In genomic region chr15:36050899-36051298, GRCh38 we compare ENCODE assay signal across 18 cellular contexts.
"Had no signal": no experiment of that assay in that cellular context is flagged by ENCODE, and none has a peak within 500 bp of the region (broad histone marks: within the 10 kb centered on the region; RNA-seq: fewer than 3 reads in every experiment).

No MANE protein-coding gene starts in this region.

- H3K4me1 ChIP-seq: esophagus muscularis mucosa, right lobe of liver, tibial nerve, vagina had no signal

- H3K9me3 ChIP-seq: esophagus muscularis mucosa, ovary, right lobe of liver, vagina had no signal

- H3K4me3 Mint-ChIP-seq: activated naive CD8-positive, alpha-beta T cell; stimulated activated naive CD8-positive, alpha-beta T cell treated with anti-CD3 and anti-CD28 coated beads, Interleukin-15, Interleukin-2, amounts not matched to agents 100 ng/mL and 50 ng/mL, for 24 hours had no signal

- H3K9me3 Mint-ChIP-seq: stimulated activated naive CD8-positive, alpha-beta T cell treated with anti-CD3 and anti-CD28 coated beads, Interleukin-15, Interleukin-2, amounts not matched to agents 100 ng/mL and 50 ng/mL, for 24 hours had no signal

- H3K36me3 Mint-ChIP-seq: activated naive CD8-positive, alpha-beta T cell had no signal

- ATAC-seq: left colon, right lobe of liver had no signal

- H3K27me3 ChIP-seq: esophagus muscularis mucosa, ovary, right lobe of liver, tibial nerve, vagina had no signal

- H3K27me3 Mint-ChIP-seq: activated naive CD8-positive, alpha-beta T cell; stimulated activated naive CD8-positive, alpha-beta T cell treated with anti-CD3 and anti-CD28 coated beads, Interleukin-15, Interleukin-2, amounts not matched to agents 100 ng/mL and 50 ng/mL, for 24 hours had no signal

- H3K27ac Mint-ChIP-seq: activated naive CD8-positive, alpha-beta T cell; stimulated activated naive CD8-positive, alpha-beta T cell treated with anti-CD3 and anti-CD28 coated beads, Interleukin-15, Interleukin-2, amounts not matched to agents 100 ng/mL and 50 ng/mL, for 24 hours had no signal

- H3K27ac ChIP-seq: esophagus muscularis mucosa, ovary, right lobe of liver, tibial nerve, vagina, VCaP had no signal

- H3K36me3 ChIP-seq: esophagus muscularis mucosa, ovary, right lobe of liver, tibial nerve, vagina had no signal

- H3K4me3 ChIP-seq: esophagus muscularis mucosa, ovary, right lobe of liver, tibial nerve, vagina had no signal

- DNase-seq: activated CD4-positive, alpha-beta T cell treated with anti-CD3 and anti-CD28 coated beads, Interleukin-2, amount 50 U/mL, for 48 hours; activated gamma-delta T cell treated with Interleukin-2 at 50 U/mL for 16 hours; effector CD4-positive, alpha-beta T cell; islet precursor cell; left colon; mammary epithelial cell; ovary; right lobe of liver; small intestine; stimulated activated CD4-positive, alpha-beta T cell treated with anti-CD3 and anti-CD28 coated beads, Interleukin-15, amount 100 ng/mL, for 24 hours; stimulated activated CD4-positive, alpha-beta T cell treated with anti-CD3 and anti-CD28 coated beads, Interleukin-2, amount 100 ng/mL, for 48 hours; T-helper 2 cell had no signal
